ENCODE assay signal across 8 cellular contexts in the genomic region with DNA sequence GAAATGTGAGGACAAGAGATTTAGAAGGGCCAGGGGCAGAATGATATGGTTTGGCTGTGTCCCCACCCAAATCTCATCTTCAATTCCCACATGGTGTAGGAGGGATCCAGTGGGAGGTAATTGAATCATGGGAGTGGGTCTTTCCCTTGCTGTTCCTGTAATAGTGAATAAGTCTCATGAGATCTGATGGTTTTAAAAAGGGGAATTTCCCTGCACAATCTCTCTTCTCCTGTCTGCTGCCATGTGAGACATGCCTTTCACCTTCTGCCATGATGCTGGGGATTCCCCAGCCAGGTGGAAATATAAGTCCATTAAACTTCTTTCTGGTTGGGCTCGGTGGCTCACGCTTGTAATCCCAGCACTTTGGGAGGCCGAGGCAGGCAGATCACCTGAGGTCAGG. TPM values are rescaled to one million over a fixed set of nuclear protein-coding genes. Genes with fewer than 3 reads are reported as not detected.
DNase-seq lines count a peak whose midpoint lies in the region; ATAC-seq and TF ChIP-seq lines count a peak whose summit lies in the region.
"Not testable (repeated sequence)": the region's sequence is repeated elsewhere in the genome, so short reads cannot be mapped to it uniquely, and the experiment has no call there.

No MANE protein-coding gene starts in this region.

- not testable (repeated sequence) for H3K27me3 Mint-ChIP-seq in CD14-positive monocyte (ENCODE audit: low read depth in 3 of 3); T-helper 1 cell treated with Interleukin-12 subunit alpha and Interleukin-12 subunit beta and Interleukin-4 antibody, amounts not matched to agents 30 μg/mL and 1 μg/mL, for 36 hours (ENCODE audit: low read depth); activated CD4-positive, alpha-beta memory T cell treated with anti-CD3 and anti-CD28 coated beads for 36 hours; activated naive CD8-positive, alpha-beta T cell treated with anti-CD3 and anti-CD28 coated beads, Interleukin-2, amount 50 U/mL, for 24 hours; naive B cell

- not testable (repeated sequence) for H3K4me3 Mint-ChIP-seq in CD14-positive monocyte; T-helper 1 cell treated with Interleukin-12 subunit alpha and Interleukin-12 subunit beta and Interleukin-4 antibody, amounts not matched to agents 30 μg/mL and 1 μg/mL, for 36 hours; activated CD4-positive, alpha-beta memory T cell treated with anti-CD3 and anti-CD28 coated beads for 36 hours; activated naive CD8-positive, alpha-beta T cell treated with anti-CD3 and anti-CD28 coated beads, Interleukin-2, amount 50 U/mL, for 24 hours; naive B cell

- CTCF ChIA-PET in activated CD4-positive, alpha-beta memory T cell treated with anti-CD3 and anti-CD28 coated beads for 36 hours (lab: Charles Lee), result not testable (repeated sequence)

- POLR2A ChIA-PET in activated CD4-positive, alpha-beta memory T cell treated with anti-CD3 and anti-CD28 coated beads for 36 hours (lab: Charles Lee), result not testable (repeated sequence)

- peak overlapping the region in 4 of 7 donors; percentile 3 to 57 (median 30) for H3K27ac Mint-ChIP-seq in CD14-positive monocyte
- peak overlapping the region; percentile 29 for H3K27ac Mint-ChIP-seq in T-helper 1 cell treated with Interleukin-12 subunit alpha and Interleukin-12 subunit beta and Interleukin-4 antibody, amounts not matched to agents 30 μg/mL and 1 μg/mL, for 36 hours
- peak overlapping the region; percentile 63 for H3K27ac Mint-ChIP-seq in activated CD4-positive, alpha-beta memory T cell treated with anti-CD3 and anti-CD28 coated beads for 36 hours
- H3K27ac Mint-ChIP-seq in activated naive CD8-positive, alpha-beta T cell treated with anti-CD3 and anti-CD28 coated beads, Interleukin-2, amount 50 U/mL, for 24 hours, result peak overlapping the region; percentile 70
- peak overlapping the region in 5 of 6 donors; percentile 27 to 84 (median 60) for H3K27ac Mint-ChIP-seq in naive B cell

- not testable (repeated sequence) for H3K4me1 Mint-ChIP-seq in CD14-positive monocyte
- peaks cover 16% of the 10 kb centered on the region for H3K4me1 Mint-ChIP-seq in T-helper 1 cell treated with Interleukin-12 subunit alpha and Interleukin-12 subunit beta and Interleukin-4 antibody, amounts not matched to agents 30 μg/mL and 1 μg/mL, for 36 hours (ENCODE audit: low read depth)
- peaks cover 16% of the 10 kb centered on the region for H3K4me1 Mint-ChIP-seq in activated CD4-positive, alpha-beta memory T cell treated with anti-CD3 and anti-CD28 coated beads for 36 hours (ENCODE audit: low read depth)
- peaks cover 23% of the 10 kb centered on the region for H3K4me1 Mint-ChIP-seq in activated naive CD8-positive, alpha-beta T cell treated with anti-CD3 and anti-CD28 coated beads, Interleukin-2, amount 50 U/mL, for 24 hours
- peaks cover 17 to 32% (median 24%) of the 10 kb centered on the region in 3 donors for H3K4me1 Mint-ChIP-seq in naive B cell

- H3K36me3 Mint-ChIP-seq in CD14-positive monocyte (peaks cover 70 to 90% of the 10 kb centered on the region in 2 donors), naive B cell (peaks cover 17 to 26% of the 10 kb centered on the region in 2 donors)
- peaks cover 56% of the 10 kb centered on the region for H3K36me3 Mint-ChIP-seq in T-helper 1 cell treated with Interleukin-12 subunit alpha and Interleukin-12 subunit beta and Interleukin-4 antibody, amounts not matched to agents 30 μg/mL and 1 μg/mL, for 36 hours (ENCODE audit: low read depth)
- peaks cover 48% of the 10 kb centered on the region for H3K36me3 Mint-ChIP-seq in activated CD4-positive, alpha-beta memory T cell treated with anti-CD3 and anti-CD28 coated beads for 36 hours
- peaks cover 52% of the 10 kb centered on the region for H3K36me3 Mint-ChIP-seq in activated naive CD8-positive, alpha-beta T cell treated with anti-CD3 and anti-CD28 coated beads, Interleukin-2, amount 50 U/mL, for 24 hours (ENCODE audit: low read depth)

- ATAC-seq in activated naive CD8-positive, alpha-beta T cell treated with anti-CD3 and anti-CD28 coated beads, Interleukin-2, amount 50 U/mL, for 24 hours, result peak; percentile 46
- peak; percentile 28 to 70 for ATAC-seq in naive B cell (ENCODE audit: low read depth in 2 of 2)
- ATAC-seq in stimulated activated naive CD8-positive, alpha-beta T cell treated with anti-CD3 and anti-CD28 coated beads, Interleukin-15, Interleukin-2, amounts not matched to agents 100 U/mL and 50 U/mL, for 24 hours, result peak; percentile 49

- intact Hi-C loops in CD14-positive monocyte (cut with micrococcal nuclease), result not testable (repeated sequence)
- intact Hi-C loops in activated CD4-positive, alpha-beta memory T cell treated with anti-CD3 and anti-CD28 coated beads for 36 hours (cut with micrococcal nuclease), result loop anchor here (2.0 kb wide), 1 partner anchor 22 kb away; no protein-coding TSS in a partner anchor

- DNase-seq in CD14-positive monocyte (ENCODE audit: low spot score), result not testable (repeated sequence)
- DNase-seq in activated CD4-positive, alpha-beta memory T cell treated with anti-CD3 and anti-CD28 coated beads for 36 hours, result peak; percentile 49
- DNase-seq in activated T-helper 9 cell treated with anti-CD3 and anti-CD28 coated beads, Interleukin-2, amount 50 U/mL, for 16 hours (ENCODE audit: low read depth), result peak; percentile 5
- peak; percentile 21 for DNase-seq in activated naive CD8-positive, alpha-beta T cell treated with anti-CD3 and anti-CD28 coated beads, Interleukin-2, amount 50 U/mL, for 24 hours
- peak; percentile 12 for DNase-seq in naive B cell
- peak; percentile 27 for DNase-seq in stimulated activated CD4-positive, alpha-beta T cell treated with anti-CD3 and anti-CD28 coated beads, Interleukin-4, amount 100 ng/mL, for 1 hour
- DNase-seq in stimulated activated naive CD8-positive, alpha-beta T cell treated with anti-CD3 and anti-CD28 coated beads, Interleukin-15, Interleukin-2, amounts not matched to agents 100 U/mL and 50 U/mL, for 24 hours, result peak; percentile 22

- H3K9me3 Mint-ChIP-seq in CD14-positive monocyte, result peaks cover 6 to 16% (median 11%) of the 10 kb centered on the region in 7 donors
- not testable (repeated sequence) for H3K9me3 Mint-ChIP-seq in T-helper 1 cell treated with Interleukin-12 subunit alpha and Interleukin-12 subunit beta and Interleukin-4 antibody, amounts not matched to agents 30 μg/mL and 1 μg/mL, for 36 hours; naive B cell
- peaks cover 17% of the 10 kb centered on the region for H3K9me3 Mint-ChIP-seq in activated CD4-positive, alpha-beta memory T cell treated with anti-CD3 and anti-CD28 coated beads for 36 hours
- peaks cover 10% of the 10 kb centered on the region for H3K9me3 Mint-ChIP-seq in activated naive CD8-positive, alpha-beta T cell treated with anti-CD3 and anti-CD28 coated beads, Interleukin-2, amount 50 U/mL, for 24 hours

- not testable (repeated sequence) for TF ChIP-seq CTCF in CD14-positive monocyte (IDR thresholded peaks at IDR 0.05)

RNA-seq across cellular contexts. Expression of a gene that starts 57.9 kb away (rescaled TPM):
- polyA plus RNA-seq in CD14-positive monocyte (100 to 1,000 TPM in 1 of 2 donors, 10 to 100 TPM in 1; 81.8 to 116 TPM), naive B cell (ENCODE audit: low read depth in 6 of 6) (10 to 100 TPM; 49.2 to 68.2 (median 61.9) TPM)
- 10 to 100 TPM; 46.6 to 50.1 TPM for total RNA-seq in activated CD4-positive, alpha-beta memory T cell treated with anti-CD3 and anti-CD28 coated beads for 36 hours
